In genomic region chr6:170575250-170575649, GRCh38 we compare ENCODE assay signal across 11 cellular contexts. TPM values are rescaled to one million over a fixed set of nuclear protein-coding genes. Genes with fewer than 3 reads are reported as not detected.
A peak's percentile ranks its signal among the peaks of the same experiment; 100 is the strongest.
DNase-seq lines count a peak whose midpoint lies in the region; ATAC-seq and TF ChIP-seq lines count a peak whose summit lies in the region.
"Had no signal": no experiment of that assay in that cellular context is flagged by ENCODE, and none has a peak within 500 bp of the region (broad histone marks: within the 10 kb centered on the region; RNA-seq: fewer than 3 reads in every experiment).

No MANE protein-coding gene starts in this region.

- TF ChIP-seq CTCF in HFF-Myc (IDR thresholded peaks at IDR 0.05; ENCODE audit: low read depth, low read length, missing control alignments): peak; percentile 35
- 0 out of 2 replicates have a peak, but pooled peaks have one; percentile 10 for TF ChIP-seq CTCF in WTC11 (IDR thresholded peaks at IDR 0.05)
- TF ChIP-seq CTCF in kidney epithelial cell (IDR thresholded peaks at IDR 0.05; ENCODE audit: insufficient read depth, low read length, poor library complexity, severe bottlenecking): peak; percentile 29

- no peaks in the 10 kb centered on the region for H3K9me3 Mint-ChIP-seq in WTC11
- H3K9me3 Mint-ChIP-seq in stimulated activated naive B cell treated with anti-CD40 and anti-IgM and Interleukin-4, amounts not matched to agents 10 μg/mL and 1 μg/mL and 100 μg/mL, for 72 hours: no peaks in the 10 kb centered on the region
- H3K9me3 Mint-ChIP-seq: activated B cell treated with CpG ODN at 0.5 μM for 24 hours; activated naive CD4-positive, alpha-beta T cell treated with anti-CD3 and anti-CD28 coated beads for 36 hours had no signal

- POLR2A ChIA-PET in WTC11 (lab: Charles Lee): interaction anchor here (1.4 kb wide), 1 partner anchor 9 kb away, joined by 4 read pairs; the partner anchor contains the start of gene PDCD2

- ATAC-seq in WTC11 (peak; percentile 70), GM19395 (IDR thresholded peaks at IDR 0.05; ENCODE audit: unreplicated experiment) (no peak)
- ATAC-seq in stimulated activated naive B cell treated with anti-CD40 and anti-IgM and Interleukin-4, amounts not matched to agents 10 μg/mL and 1 μg/mL and 100 μg/mL, for 72 hours (replicated peaks): no peak

- no peaks in the 10 kb centered on the region for H3K27me3 ChIP-seq in kidney epithelial cell (ENCODE audit: control insufficient read depth, insufficient read depth, low read length)
- H3K27me3 ChIP-seq: sigmoid colon had no signal

- H3K4me3 ChIP-seq in HFF-Myc (replicated peaks; ENCODE audit: low read depth, low read length): no peak overlapping the region
- no peak overlapping the region for H3K4me3 ChIP-seq in kidney epithelial cell (ENCODE audit: low read depth, low read length)
- H3K4me3 ChIP-seq: sigmoid colon had no signal

- H3K27me3 Mint-ChIP-seq in WTC11 (ENCODE audit: low read depth): no peaks in the 10 kb centered on the region
- H3K27me3 Mint-ChIP-seq in stimulated activated naive B cell treated with anti-CD40 and anti-IgM and Interleukin-4, amounts not matched to agents 10 μg/mL and 1 μg/mL and 100 μg/mL, for 72 hours: no peaks in the 10 kb centered on the region
- H3K27me3 Mint-ChIP-seq: activated B cell treated with CpG ODN at 0.5 μM for 24 hours had no signal

- H3K36me3 ChIP-seq in kidney epithelial cell (ENCODE audit: control insufficient read depth, insufficient read depth, low read length): peaks cover 1% of the 10 kb centered on the region

- DNase-seq in D341Med (ENCODE audit: low spot score): peak; percentile 45
- DNase-seq in HFF-Myc (ENCODE audit: extremely low read depth, low read depth): no peak
- DNase-seq in WTC11 (ENCODE audit: low spot score): no peak
- no peak for DNase-seq in kidney epithelial cell (ENCODE audit: low read depth)
- DNase-seq in putamen (ENCODE audit: low spot score): no peak
- no peak for DNase-seq in NCI-H1092 treated with DMSO at 0.1 percent for 48 hours (lab: John Stamatoyannopoulos, UW)
- DNase-seq in stimulated activated naive B cell treated with anti-CD40 and anti-IgM and Interleukin-4, amounts not matched to agents 10 μg/mL and 1 μg/mL and 100 μg/mL, for 72 hours: no peak
- DNase-seq: activated B cell treated with CpG ODN at 0.5 μM for 24 hours; activated naive CD4-positive, alpha-beta T cell treated with anti-CD3 and anti-CD28 coated beads for 36 hours; sigmoid colon had no signal

- no peak overlapping the region for H3K4me3 Mint-ChIP-seq in WTC11
- H3K4me3 Mint-ChIP-seq in stimulated activated naive B cell treated with anti-CD40 and anti-IgM and Interleukin-4, amounts not matched to agents 10 μg/mL and 1 μg/mL and 100 μg/mL, for 72 hours: no peak overlapping the region
- H3K4me3 Mint-ChIP-seq: activated B cell treated with CpG ODN at 0.5 μM for 24 hours; activated naive CD4-positive, alpha-beta T cell treated with anti-CD3 and anti-CD28 coated beads for 36 hours had no signal

- CTCF ChIA-PET in WTC11 (lab: Charles Lee): interaction anchor here (0.7 to 1.8 kb wide), 4 partner anchors 9 to 45 kb away, joined by 3 to 15 read pairs (median 4); partner anchors contain the start of gene PDCD2

- peaks cover 45% of the 10 kb centered on the region for H3K36me3 Mint-ChIP-seq in WTC11
- H3K36me3 Mint-ChIP-seq in stimulated activated naive B cell treated with anti-CD40 and anti-IgM and Interleukin-4, amounts not matched to agents 10 μg/mL and 1 μg/mL and 100 μg/mL, for 72 hours: peaks cover 20 to 29% of the 10 kb centered on the region in 2 donors

- no peaks in the 10 kb centered on the region for H3K4me1 Mint-ChIP-seq in WTC11
- no peaks in the 10 kb centered on the region for H3K4me1 Mint-ChIP-seq in stimulated activated naive B cell treated with anti-CD40 and anti-IgM and Interleukin-4, amounts not matched to agents 10 μg/mL and 1 μg/mL and 100 μg/mL, for 72 hours
- H3K4me1 Mint-ChIP-seq: activated B cell treated with CpG ODN at 0.5 μM for 24 hours had no signal

- no peak overlapping the region for H3K27ac Mint-ChIP-seq in WTC11
- no peak overlapping the region for H3K27ac Mint-ChIP-seq in stimulated activated naive B cell treated with anti-CD40 and anti-IgM and Interleukin-4, amounts not matched to agents 10 μg/mL and 1 μg/mL and 100 μg/mL, for 72 hours
- H3K27ac Mint-ChIP-seq: activated B cell treated with CpG ODN at 0.5 μM for 24 hours; activated naive CD4-positive, alpha-beta T cell treated with anti-CD3 and anti-CD28 coated beads for 36 hours had no signal

TF ChIP-seq in WTC11, 78 proteins besides CTCF, POLR2A, EP300 and RAD21:
- TF ChIP-seq ZNF121 (CRISPR knock-in tag; IDR thresholded peaks at IDR 0.05): no peak
- no peak for TF ChIP-seq EMX1 (CRISPR knock-in tag; IDR thresholded peaks at IDR 0.05)
- no peak for TF ChIP-seq JUN (CRISPR knock-in tag; IDR thresholded peaks at IDR 0.05)
- no peak for TF ChIP-seq HMGXB4 (CRISPR knock-in tag; IDR thresholded peaks at IDR 0.05)
- no peak for TF ChIP-seq IRF2 (CRISPR knock-in tag; IDR thresholded peaks at IDR 0.05; ENCODE audit: borderline replicate concordance, low read depth)

RNA-seq across cellular contexts. Expression of gene PDCD2, which starts 9.2 kb away (rescaled TPM):
- total RNA-seq in WTC11 (2021) (112 to 132 TPM (median 113 TPM) in 3 replicates), kidney epithelial cell (127 TPM in 2 replicates)

RNA-seq across cellular contexts. Expression of gene TBP, which starts 21.1 kb away (rescaled TPM):
- total RNA-seq in WTC11 (2021) (20.2 to 20.9 TPM (median 20.6 TPM) in 3 replicates), kidney epithelial cell (20.5 and 21.7 TPM in 2 replicates)

RNA-seq across cellular contexts. Expression of gene PSMB1, which starts 22.1 kb away (rescaled TPM):
- total RNA-seq in WTC11 (2021) (199 to 215 TPM (median 209 TPM) in 3 replicates), kidney epithelial cell (267 and 297 TPM in 2 replicates)
